11 cellular contexts compared by ENCODE assay signal in the genomic region with DNA sequence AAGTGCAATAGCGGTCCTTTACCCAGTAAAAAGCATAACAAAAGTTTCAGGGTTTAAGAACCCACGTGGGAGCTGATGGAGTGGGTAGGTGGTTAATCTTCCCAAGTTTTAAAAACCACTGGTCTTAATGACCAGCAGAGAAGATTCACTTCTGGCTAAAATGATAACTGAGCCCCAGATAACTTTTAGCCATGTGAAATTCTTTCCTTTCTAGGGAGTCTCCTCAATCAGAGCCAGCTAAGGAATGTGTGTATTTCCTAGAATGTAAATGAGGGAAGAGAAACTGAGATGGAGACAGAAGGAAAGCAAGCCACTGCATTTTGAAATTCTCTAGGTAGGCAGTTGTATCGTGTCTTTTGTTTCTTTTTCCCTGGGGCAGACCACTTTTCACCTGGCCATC. TPM values are rescaled to one million over a fixed set of nuclear protein-coding genes. Genes with fewer than 3 reads are reported as not detected.
DNase-seq lines count a peak whose midpoint lies in the region; ATAC-seq and TF ChIP-seq lines count a peak whose summit lies in the region.
"Had no signal": no experiment of that assay in that cellular context is flagged by ENCODE, and none has a peak within 500 bp of the region (broad histone marks: within the 10 kb centered on the region; RNA-seq: fewer than 3 reads in every experiment).

No MANE protein-coding gene starts in this region.

- no peaks in the 10 kb centered on the region for H3K4me1 ChIP-seq in rectal smooth muscle tissue (ENCODE audit: control insufficient read depth, insufficient read depth, low read length)

- no peak overlapping the region for H3K9ac ChIP-seq in SK-N-MC (ENCODE audit: insufficient read length)
- no peak overlapping the region for H3K9ac ChIP-seq in rectal smooth muscle tissue (ENCODE audit: low read length)

- H3K4me3 ChIP-seq in BJ (ENCODE audit: low read depth, low read length) (peak overlapping the region; percentile 79), SK-N-MC (peak overlapping the region; percentile 87), foreskin fibroblast (ENCODE audit: low read depth in 1 of 2, low read length in 2 of 2) (peak overlapping the region; percentile 59 to 79), rectal smooth muscle tissue (ENCODE audit: low read length) (peak overlapping the region; percentile 57)

- H3K27me3 ChIP-seq in BJ (ENCODE audit: control insufficient read depth, insufficient read depth, low read length) (peaks cover 6% of the 10 kb centered on the region), rectal smooth muscle tissue (ENCODE audit: control insufficient read depth, insufficient read depth, low read length) (peaks cover 6% of the 10 kb centered on the region)

- CTCF ChIA-PET in BJ (lab: Yijun Ruan, JAX), result interaction anchor here (0.7 to 1.1 kb wide), 3 partner anchors 35 to 111 kb away, joined by 3 to 4 read pairs (median 3); no protein-coding TSS in a partner anchor

- DNase-seq in BJ (ENCODE audit: low read depth), result no peak
- no peak for DNase-seq in SK-N-MC (ENCODE audit: low read depth, low spot score)
- DNase-seq in foreskin fibroblast, result no peak
- no peak for DNase-seq in NCI-H1092 treated with DMSO at 0.1 percent for 48 hours (lab: John Stamatoyannopoulos, UW)
- no peak for DNase-seq in UCSD-AML1 (lab: John Stamatoyannopoulos, UW; ENCODE audit: unreplicated experiment)
- DNase-seq: MM.1S; NCI-H526 treated with DMSO at 0.1 percent for 48 hours; stimulated activated naive CD4-positive, alpha-beta T cell had no signal

- no peak for ATAC-seq in GM21526 (IDR thresholded peaks at IDR 0.05; ENCODE audit: low FRiP score, unreplicated experiment)
- no peak for ATAC-seq in GM21515 (IDR thresholded peaks at IDR 0.05; ENCODE audit: unreplicated experiment)

- H3K27ac ChIP-seq in SK-N-MC (no peak overlapping the region), rectal smooth muscle tissue (ENCODE audit: low read depth, low read length) (no peak overlapping the region)

- no peaks in the 10 kb centered on the region for H3K9me3 ChIP-seq in SK-N-MC (ENCODE audit: low read depth, low read length)

- H3K36me3 ChIP-seq in BJ (ENCODE audit: control insufficient read depth, insufficient read depth, low read length) (no peaks in the 10 kb centered on the region), SK-N-MC (ENCODE audit: insufficient read depth, low read length) (no peaks in the 10 kb centered on the region), rectal smooth muscle tissue (ENCODE audit: control insufficient read depth, insufficient read depth, low read length) (no peaks in the 10 kb centered on the region)

- TF ChIP-seq CTCF in BJ (IDR thresholded peaks at IDR 0.05; ENCODE audit: insufficient read depth, low read depth, low read length), result no peak
- no peak for TF ChIP-seq CTCF in foreskin fibroblast (IDR thresholded peaks at IDR 0.05; ENCODE audit: low read depth, low read length)

- POLR2A ChIA-PET in BJ (lab: Charles Lee), result no interaction called here

RNA-seq across cellular contexts. Expression of gene COLEC12, which starts 1.6 kb away (rescaled TPM):
- 41.1 and 55.1 TPM in 2 replicates for polyA plus RNA-seq in BJ (2011; rRNA removed)
- polyA minus RNA-seq in BJ (2011; rRNA and poly(A)+ RNA removed), result 24.7 and 26.9 TPM in 2 replicates
